ENCODE assay signal across 25 cellular contexts in genomic region chrX:148811236-148811635, GRCh38.
DNase-seq lines count a peak whose midpoint lies in the region; ATAC-seq and TF ChIP-seq lines count a peak whose summit lies in the region.
"Had no signal": no experiment of that assay in that cellular context is flagged by ENCODE, and none has a peak within 500 bp of the region (broad histone marks: within the 10 kb centered on the region; RNA-seq: fewer than 3 reads in every experiment).

No MANE protein-coding gene starts in this region.

- no peaks in the 10 kb centered on the region for H3K4me1 ChIP-seq in fibroblast of lung (ENCODE audit: control insufficient read depth, extremely low read depth, insufficient read depth, low read length)
- H3K4me1 ChIP-seq in osteoblast (ENCODE audit: insufficient read depth, low read length) = no peaks in the 10 kb centered on the region
- H3K4me1 ChIP-seq in vagina = no peaks in the 10 kb centered on the region
- H3K4me1 ChIP-seq: gastroesophageal sphincter, left ventricle myocardium inferior had no signal

- no peak for TF ChIP-seq POLR2A in vagina (IDR thresholded peaks at IDR 0.05)

- no peak overlapping the region for H3K4me3 ChIP-seq in fibroblast of lung (replicated peaks in 1 of 4; ENCODE audit: control extremely low read depth in 1 of 4, insufficient read depth in 1 of 4, low read depth in 3 of 4, low read length in 4 of 4)
- H3K4me3 ChIP-seq in osteoblast (ENCODE audit: insufficient read depth, low read length) = no peak overlapping the region
- no peak overlapping the region for H3K4me3 ChIP-seq in vagina
- H3K4me3 ChIP-seq: gastroesophageal sphincter, left ventricle myocardium inferior, ovary had no signal

- H2AFZ ChIP-seq in fibroblast of lung (ENCODE audit: low read length) (no peak overlapping the region), osteoblast (ENCODE audit: low read length) (no peak overlapping the region)

- H3K27ac ChIP-seq in fibroblast of lung (ENCODE audit: insufficient read depth, low read length) (no peak overlapping the region), osteoblast (ENCODE audit: low read depth, low read length) (no peak overlapping the region), vagina (no peak overlapping the region)
- H3K27ac ChIP-seq: gastroesophageal sphincter, left ventricle myocardium inferior, ovary had no signal

- intact Hi-C loops in left colon (cut with DNase I, micrococcal nuclease) = no loop called here
- intact Hi-C loops in vagina (cut with DNase I) = no loop called here

- H3K36me3 ChIP-seq in fibroblast of lung (ENCODE audit: control insufficient read depth, insufficient read depth, low read length) (no peaks in the 10 kb centered on the region), osteoblast (ENCODE audit: insufficient read depth, low read length) (no peaks in the 10 kb centered on the region), vagina (no peaks in the 10 kb centered on the region)
- H3K36me3 ChIP-seq: gastroesophageal sphincter, left ventricle myocardium inferior, ovary had no signal

- H3K9ac ChIP-seq in fibroblast of lung (ENCODE audit: insufficient read depth, low read length) = no peak overlapping the region
- H3K9ac ChIP-seq: SK-N-SH had no signal

- DNase-seq in ELF-1 (ENCODE audit: low read depth, low spot score) (peak; percentile 6), T1000 (lab: John Stamatoyannopoulos, UW) (peak; percentile 1), fibroblast of lung (ENCODE audit: low read depth in 2 of 2) (peak; percentile 34 to 52), osteoblast (ENCODE audit: insufficient read length, low spot score, missing footprints) (peak; percentile 13), DMS153 (lab: John Stamatoyannopoulos, UW) (no peak), left colon (no peak), vagina (ENCODE audit: extremely low spot score in 2 of 2) (no peak)
- DNase-seq: activated CD4-positive, alpha-beta T cell treated with anti-CD3 and anti-CD28 coated beads for 1 hour; activated effector memory CD4-positive, alpha-beta T cell treated with Interleukin-2 at 50 U/mL for 16 hours; activated naive CD8-positive, alpha-beta T cell treated with anti-CD3 and anti-CD28 coated beads for 36 hours; activated T-cell treated with anti-CD3 and anti-CD28 coated beads for 4 hours; effector CD8-positive, alpha-beta T cell; KG1; left ventricle myocardium inferior; midbrain; natural killer cell; NCI-H1417 treated with DMSO at 0.1 percent for 48 hours; NCI-H2081 treated with DMSO at 0.1 percent for 48 hours; NCI-H82; ovary; retina; RPMI8226; SK-N-SH; small intestine had no signal

- H3K4me2 ChIP-seq in fibroblast of lung (ENCODE audit: extremely low read depth, insufficient read depth, low read length) (no peak overlapping the region), osteoblast (ENCODE audit: insufficient read depth, low read length) (no peak overlapping the region)
- H3K4me2 ChIP-seq: SK-N-SH had no signal

- H3K79me2 ChIP-seq in fibroblast of lung (ENCODE audit: control insufficient read depth, insufficient read depth, low read length) = no peaks in the 10 kb centered on the region
- H3K79me2 ChIP-seq in osteoblast (ENCODE audit: insufficient read depth, low read length) = no peaks in the 10 kb centered on the region

- no peak for ATAC-seq in left colon
- ATAC-seq: gastroesophageal sphincter, natural killer cell had no signal

- H4K20me1 ChIP-seq in fibroblast of lung (ENCODE audit: control insufficient read depth, extremely low read depth, insufficient read depth, low read length) = no peaks in the 10 kb centered on the region
- H4K20me1 ChIP-seq in osteoblast (ENCODE audit: insufficient read depth, low read length) = no peaks in the 10 kb centered on the region

- TF ChIP-seq CTCF in fibroblast of lung (conservative IDR thresholded peaks at IDR 0.05 in 1 of 2, IDR thresholded peaks at IDR 0.05 in 1 of 2; ENCODE audit: low read depth in 1 of 2, low read length in 2 of 2) (no peak), osteoblast (IDR thresholded peaks at IDR 0.05; ENCODE audit: extremely low read depth, low read depth, low read length) (no peak), vagina (IDR thresholded peaks at IDR 0.05) (no peak)

- H3K9me3 ChIP-seq in fibroblast of lung (ENCODE audit: control insufficient read depth, insufficient read depth, low read depth, low read length) (no peaks in the 10 kb centered on the region), osteoblast (ENCODE audit: low read depth, low read length) (no peaks in the 10 kb centered on the region), vagina (no peaks in the 10 kb centered on the region)
- H3K9me3 ChIP-seq: gastroesophageal sphincter, left ventricle myocardium inferior, ovary, SK-N-SH had no signal

- H3K27me3 ChIP-seq in fibroblast of lung (ENCODE audit: control insufficient read depth, insufficient read depth, low read length) = no peaks in the 10 kb centered on the region
- H3K27me3 ChIP-seq in osteoblast (ENCODE audit: insufficient read depth, low read length) = no peaks in the 10 kb centered on the region
- H3K27me3 ChIP-seq in vagina = no peaks in the 10 kb centered on the region
- H3K27me3 ChIP-seq: gastroesophageal sphincter, ovary had no signal

Comparison
In these comparisons a context has a peak if more than half of its experiments do, and no peak if none do; other contexts are left out.
1. DNase-seq: peak in ELF-1 (single experiment), T1000 (single experiment), fibroblast of lung (2 of 2) and osteoblast (single experiment); none in DMS153 (single experiment), left colon (0 of 2) and vagina (0 of 2).